In the genomic region with DNA sequence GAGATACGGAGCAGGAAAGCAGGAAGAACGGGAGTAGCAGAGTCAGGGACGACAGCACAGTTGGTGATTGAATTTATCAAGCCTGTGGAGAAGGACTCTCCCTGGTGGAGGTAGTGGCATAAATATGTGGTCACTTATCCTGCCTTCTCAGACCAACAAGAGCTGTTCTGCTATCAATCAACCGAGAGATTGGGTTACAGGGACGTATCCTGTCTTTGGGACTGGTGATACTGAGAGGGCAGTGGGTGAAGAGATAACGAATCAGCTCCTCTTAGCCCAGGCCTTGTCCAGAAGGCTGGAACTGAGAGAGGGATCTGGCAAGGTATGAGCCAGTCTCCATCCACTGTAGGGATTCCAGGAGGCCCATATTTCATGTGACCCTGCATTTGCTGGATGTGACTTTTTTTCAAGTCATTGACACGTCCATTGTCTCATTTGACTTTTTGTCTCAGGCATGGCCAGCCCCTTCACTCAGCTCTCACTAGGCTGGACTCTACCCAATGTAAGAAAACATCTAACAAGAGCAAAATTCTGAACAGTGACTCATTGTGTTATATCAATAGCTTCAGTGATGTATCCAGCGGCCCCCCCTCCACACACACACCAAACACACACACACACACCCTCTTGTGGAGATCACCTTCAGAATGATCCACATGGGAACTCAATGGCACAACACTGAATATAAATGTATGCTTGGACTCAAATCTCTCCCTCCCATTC, we compare ENCODE assay signal across 1 cellular context.
TF ChIP-seq lines count a peak whose summit lies in the region.

No MANE protein-coding gene starts in this region.

TF ChIP-seq in HCT116, 20 proteins besides CTCF, POLR2A, EP300 and RAD21 (continued from another document):
- TF ChIP-seq, protein P1, sequence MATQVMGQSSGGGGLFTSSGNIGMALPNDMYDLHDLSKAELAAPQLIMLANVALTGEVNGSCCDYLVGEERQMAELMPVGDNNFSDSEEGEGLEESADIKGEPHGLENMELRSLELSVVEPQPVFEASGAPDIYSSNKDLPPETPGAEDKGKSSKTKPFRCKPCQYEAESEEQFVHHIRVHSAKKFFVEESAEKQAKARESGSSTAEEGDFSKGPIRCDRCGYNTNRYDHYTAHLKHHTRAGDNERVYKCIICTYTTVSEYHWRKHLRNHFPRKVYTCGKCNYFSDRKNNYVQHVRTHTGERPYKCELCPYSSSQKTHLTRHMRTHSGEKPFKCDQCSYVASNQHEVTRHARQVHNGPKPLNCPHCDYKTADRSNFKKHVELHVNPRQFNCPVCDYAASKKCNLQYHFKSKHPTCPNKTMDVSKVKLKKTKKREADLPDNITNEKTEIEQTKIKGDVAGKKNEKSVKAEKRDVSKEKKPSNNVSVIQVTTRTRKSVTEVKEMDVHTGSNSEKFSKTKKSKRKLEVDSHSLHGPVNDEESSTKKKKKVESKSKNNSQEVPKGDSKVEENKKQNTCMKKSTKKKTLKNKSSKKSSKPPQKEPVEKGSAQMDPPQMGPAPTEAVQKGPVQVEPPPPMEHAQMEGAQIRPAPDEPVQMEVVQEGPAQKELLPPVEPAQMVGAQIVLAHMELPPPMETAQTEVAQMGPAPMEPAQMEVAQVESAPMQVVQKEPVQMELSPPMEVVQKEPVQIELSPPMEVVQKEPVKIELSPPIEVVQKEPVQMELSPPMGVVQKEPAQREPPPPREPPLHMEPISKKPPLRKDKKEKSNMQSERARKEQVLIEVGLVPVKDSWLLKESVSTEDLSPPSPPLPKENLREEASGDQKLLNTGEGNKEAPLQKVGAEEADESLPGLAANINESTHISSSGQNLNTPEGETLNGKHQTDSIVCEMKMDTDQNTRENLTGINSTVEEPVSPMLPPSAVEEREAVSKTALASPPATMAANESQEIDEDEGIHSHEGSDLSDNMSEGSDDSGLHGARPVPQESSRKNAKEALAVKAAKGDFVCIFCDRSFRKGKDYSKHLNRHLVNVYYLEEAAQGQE (IDR thresholded peaks at IDR 0.05; ENCODE audit: low read depth): no peak
- no peak for TF ChIP-seq ELF1 (IDR thresholded peaks at IDR 0.05; ENCODE audit: borderline replicate concordance, low read depth)
- TF ChIP-seq CEBPB (IDR thresholded peaks at IDR 0.05; ENCODE audit: low read depth): no peak
- TF ChIP-seq SP1 (IDR thresholded peaks at IDR 0.05; ENCODE audit: low read depth): 0 out of 2 replicates have a peak, but pooled peaks have one; percentile 17
